9 cellular contexts compared by ENCODE assay signal in the genomic region with DNA sequence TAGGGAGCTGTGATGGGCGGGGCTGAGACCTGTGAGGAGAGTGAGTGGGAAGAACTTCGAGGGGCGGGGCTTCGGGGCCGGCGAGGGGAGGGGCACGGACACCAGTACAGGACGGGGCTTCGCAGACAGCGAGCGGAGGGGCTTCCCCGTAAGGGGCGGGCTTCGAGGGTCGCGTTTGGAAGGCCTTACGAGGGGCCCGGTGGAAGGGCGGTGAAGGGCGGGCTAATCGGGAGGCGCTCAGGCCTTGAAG. TPM values are rescaled to one million over a fixed set of nuclear protein-coding genes. Genes with fewer than 3 reads are reported as not detected.
DNase-seq lines count a peak whose midpoint lies in the region; ATAC-seq and TF ChIP-seq lines count a peak whose summit lies in the region.
"Had no signal": no experiment of that assay in that cellular context is flagged by ENCODE, and none has a peak within 500 bp of the region (broad histone marks: within the 10 kb centered on the region; RNA-seq: fewer than 3 reads in every experiment).

No MANE protein-coding gene starts in this region.

- peak overlapping the region; percentile 85 for H3K4me3 ChIP-seq in CD8-positive, alpha-beta memory T cell (ENCODE audit: low read length)
- peak overlapping the region; percentile 82 for H3K4me3 ChIP-seq in Karpas-422 (ENCODE audit: low read length)
- H3K4me3 ChIP-seq in fibroblast of mammary gland (ENCODE audit: control insufficient read depth, low read depth, low read length): peak overlapping the region; percentile 46
- peak overlapping the region; percentile 67 for H3K4me3 ChIP-seq in neural cell (ENCODE audit: low read length)

- H3F3A ChIP-seq in neural cell (ENCODE audit: insufficient read depth, low read length, poor library complexity, severe bottlenecking): no peaks in the 10 kb centered on the region

- H3K27me3 ChIP-seq in CD8-positive, alpha-beta memory T cell (ENCODE audit: insufficient read depth, low read length, poor library complexity, severe bottlenecking): no peaks in the 10 kb centered on the region
- no peaks in the 10 kb centered on the region for H3K27me3 ChIP-seq in Karpas-422 (ENCODE audit: low read length)
- no peaks in the 10 kb centered on the region for H3K27me3 ChIP-seq in neural cell (ENCODE audit: insufficient read depth, low read depth, low read length)

- H3K27me3 Mint-ChIP-seq in CD8-positive, alpha-beta memory T cell: no peaks in the 10 kb centered on the region
- no peaks in the 10 kb centered on the region for H3K27me3 Mint-ChIP-seq in stimulated activated naive CD8-positive, alpha-beta T cell treated with anti-CD3 and anti-CD28 coated beads, Interleukin-15, amount 100 ng/mL, for 72 hours

- peaks cover 44% of the 10 kb centered on the region for H3K4me1 ChIP-seq in CD8-positive, alpha-beta memory T cell (ENCODE audit: insufficient read depth, low read length)
- H3K4me1 ChIP-seq in Karpas-422 (ENCODE audit: low read length): peaks cover 37% of the 10 kb centered on the region

- H3K4me2 ChIP-seq in Karpas-422 (ENCODE audit: low read depth, low read length, poor library complexity, severe bottlenecking) (peak overlapping the region; percentile 87), neural cell (ENCODE audit: low read length) (peak overlapping the region; percentile 25)

- CTCF ChIA-PET in CD8-positive, alpha-beta memory T cell (lab: Charles Lee): interaction anchor here (0.9 to 12.9 kb wide), 9 partner anchors 12 to 169 kb away, joined by 3 to 288 read pairs (median 4); partner anchors contain the start of genes KDELR1, SYNGR4 and TMEM143

- no peak for TF ChIP-seq RAD21 in neural cell (conservative IDR thresholded peaks at IDR 0.05)

- H3K9me3 Mint-ChIP-seq in CD8-positive, alpha-beta memory T cell: peaks cover 0 to 1% (median 0%) of the 10 kb centered on the region in 5 donors
- H3K9me3 Mint-ChIP-seq in stimulated activated naive CD8-positive, alpha-beta T cell treated with anti-CD3 and anti-CD28 coated beads, Interleukin-15, amount 100 ng/mL, for 72 hours: no peaks in the 10 kb centered on the region

- H2AFZ ChIP-seq in Karpas-422 (ENCODE audit: low read length) (peak overlapping the region; percentile 52; the same call in 1 of the 2 replicates), neural cell (ENCODE audit: low read depth, low read length) (peak overlapping the region; percentile 94)

- TF ChIP-seq EP300 in neural cell (conservative IDR thresholded peaks at IDR 0.05; ENCODE audit: poor library complexity, severe bottlenecking): no peak

- H3K9me2 ChIP-seq in Karpas-422 (replicated peaks; ENCODE audit: insufficient read depth, low read length) (no peaks in the 10 kb centered on the region), neural cell (ENCODE audit: insufficient read depth, low read length) (no peaks in the 10 kb centered on the region)

- H3K79me2 ChIP-seq in Karpas-422 (ENCODE audit: low read length): 0 out of 2 replicates have a peak, but pooled peaks cover 3% of the 10 kb centered on the region
- H3K79me2 ChIP-seq in neural cell (replicated peaks; ENCODE audit: insufficient read depth, low read length): no peaks in the 10 kb centered on the region

- peak overlapping the region; percentile 93 for H3K9ac ChIP-seq in Karpas-422 (ENCODE audit: low read length)
- H3K9ac ChIP-seq in neural cell (ENCODE audit: low read length): peak overlapping the region; percentile 64

- H3K27ac Mint-ChIP-seq in CD8-positive, alpha-beta memory T cell: peak overlapping the region; percentile 97 to 100 (median 99)
- peak overlapping the region; percentile 96 to 99 for H3K27ac Mint-ChIP-seq in stimulated activated naive CD8-positive, alpha-beta T cell treated with anti-CD3 and anti-CD28 coated beads, Interleukin-15, amount 100 ng/mL, for 72 hours

- H4K20me1 ChIP-seq in Karpas-422 (ENCODE audit: insufficient read depth, low read depth, low read length) (no peaks in the 10 kb centered on the region), neural cell (ENCODE audit: insufficient read depth) (no peaks in the 10 kb centered on the region)

- peak overlapping the region; percentile 98 for H3K27ac ChIP-seq in CD8-positive, alpha-beta memory T cell (ENCODE audit: low read depth, low read length)
- H3K27ac ChIP-seq in Karpas-422 (ENCODE audit: low read length): peak overlapping the region; percentile 91
- H3K27ac ChIP-seq in neural cell (ENCODE audit: low read length): no peak overlapping the region

- H3K36me3 ChIP-seq in CD8-positive, alpha-beta memory T cell (ENCODE audit: insufficient read depth, low read length): no peaks in the 10 kb centered on the region
- H3K36me3 ChIP-seq in Karpas-422 (ENCODE audit: insufficient read depth, low read length) (no peaks in the 10 kb centered on the region), neural cell (ENCODE audit: insufficient read depth, low read length) (no peaks in the 10 kb centered on the region)

- peak; percentile 90 to 99 (median 97) for DNase-seq in CD8-positive, alpha-beta memory T cell
- DNase-seq in Karpas-422 (peak; percentile 98), RKO (ENCODE audit: low spot score) (peak; percentile 91), fibroblast of mammary gland (ENCODE audit: low read depth) (peak; percentile 79)
- DNase-seq in activated T-helper 1 cell treated with anti-CD3 and anti-CD28 coated beads, Interleukin-2, amount 50 U/mL, for 16 hours (ENCODE audit: low read depth in 1 of 2, low spot score in 1 of 2): peak; percentile 90 to 94
- DNase-seq in stimulated activated naive CD8-positive, alpha-beta T cell treated with anti-CD3 and anti-CD28 coated beads, Interleukin-15, amount 100 ng/mL, for 72 hours: peak; percentile 94 to 96

- ATAC-seq in GM21526 (IDR thresholded peaks at IDR 0.05; ENCODE audit: low FRiP score, unreplicated experiment): peak; percentile 37
- ATAC-seq in stimulated activated naive CD8-positive, alpha-beta T cell treated with anti-CD3 and anti-CD28 coated beads, Interleukin-15, amount 100 ng/mL, for 72 hours: peak; percentile 79

- no peak for TF ChIP-seq CTCF in fibroblast of mammary gland (conservative IDR thresholded peaks at IDR 0.05; ENCODE audit: control insufficient read depth, insufficient read depth, low read depth, low read length)
- TF ChIP-seq CTCF in neural cell (IDR thresholded peaks at IDR 0.05; ENCODE audit: poor library complexity, severe bottlenecking): no peak

- peaks cover 51 to 61% (median 54%) of the 10 kb centered on the region in 3 donors for H3K4me1 Mint-ChIP-seq in CD8-positive, alpha-beta memory T cell
- peaks cover 62% of the 10 kb centered on the region for H3K4me1 Mint-ChIP-seq in stimulated activated naive CD8-positive, alpha-beta T cell treated with anti-CD3 and anti-CD28 coated beads, Interleukin-15, amount 100 ng/mL, for 72 hours

- POLR2A ChIA-PET in CD8-positive, alpha-beta memory T cell (lab: Charles Lee): interaction anchor here (0.9 to 7.8 kb wide), 7 partner anchors 9 to 118 kb away, joined by 4 to 147 read pairs (median 4); partner anchors contain the start of genes KDELR1, SYNGR4 and TMEM143

- H3K4me3 Mint-ChIP-seq in CD8-positive, alpha-beta memory T cell: peak overlapping the region; percentile 90 to 98 (median 94)
- peak overlapping the region; percentile 90 to 98 for H3K4me3 Mint-ChIP-seq in stimulated activated naive CD8-positive, alpha-beta T cell treated with anti-CD3 and anti-CD28 coated beads, Interleukin-15, amount 100 ng/mL, for 72 hours

- peaks cover 0 to 20% (median 4%) of the 10 kb centered on the region in 3 donors for H3K36me3 Mint-ChIP-seq in CD8-positive, alpha-beta memory T cell

- H3K9me3 ChIP-seq in CD8-positive, alpha-beta memory T cell (ENCODE audit: low read length): no peaks in the 10 kb centered on the region
- H3K9me3 ChIP-seq in Karpas-422 (ENCODE audit: low read length): no peaks in the 10 kb centered on the region
- no peaks in the 10 kb centered on the region for H3K9me3 ChIP-seq in neural cell (ENCODE audit: low read length)

TF ChIP-seq in neural cell, 6 proteins besides CTCF, POLR2A, EP300 and RAD21:
- no peak for TF ChIP-seq SMC3 (conservative IDR thresholded peaks at IDR 0.05; ENCODE audit: poor library complexity)

RNA-seq across cellular contexts. Expression of gene EMP3, which starts 4.1 kb away (rescaled TPM):
- total RNA-seq in CD8-positive, alpha-beta memory T cell: 100 to 1,000 TPM; 273 to 278 TPM
- polyA plus RNA-seq in CD8-positive, alpha-beta memory T cell: 1,041 TPM
- total RNA-seq in Karpas-422 (2014; rRNA removed; shearing (Covaris generic); ENCODE audit: low replicate concordance): 64.7 and 77.3 TPM in 2 replicates
- not detected in 2 replicates for polyA plus RNA-seq in neural cell
- not detected in 2 replicates for polyA minus RNA-seq in neural cell

RNA-seq across cellular contexts. Expression of gene TMEM143, which starts 42.4 kb away (rescaled TPM):
- total RNA-seq in CD8-positive, alpha-beta memory T cell: 10 to 100 TPM; 11.4 to 15.8 TPM
- polyA plus RNA-seq in CD8-positive, alpha-beta memory T cell: 9.2 TPM
- total RNA-seq in Karpas-422 (2014; rRNA removed; shearing (Covaris generic); ENCODE audit: low replicate concordance): 7.8 and 10.4 TPM in 2 replicates
- 4.2 and 11.7 TPM in 2 replicates for polyA plus RNA-seq in neural cell
- polyA minus RNA-seq in neural cell: 8.9 and 17.0 TPM in 2 replicates

RNA-seq across cellular contexts. Expression of gene SYNGR4, which starts 42.9 kb away (rescaled TPM):
- not detected for total RNA-seq in CD8-positive, alpha-beta memory T cell
- not detected for polyA plus RNA-seq in CD8-positive, alpha-beta memory T cell
- total RNA-seq in Karpas-422 (2014; rRNA removed; shearing (Covaris generic); ENCODE audit: low replicate concordance): not detected in 2 replicates
- polyA plus RNA-seq in neural cell: not detected in 2 replicates
- not detected in 2 replicates for polyA minus RNA-seq in neural cell
- total RNA-seq: glomerular endothelial cell had no signal

RNA-seq across cellular contexts. Expression of gene ZNF114, which starts 51.4 kb away (rescaled TPM):
- total RNA-seq in CD8-positive, alpha-beta memory T cell: under 1 TPM in 1 of 2 experiments, not detected in 1; 0.13 TPM
- polyA plus RNA-seq in CD8-positive, alpha-beta memory T cell: not detected
- total RNA-seq in Karpas-422 (2014; rRNA removed; shearing (Covaris generic); ENCODE audit: low replicate concordance): not detected in 2 replicates
- polyA plus RNA-seq in neural cell: 1.6 and 4.4 TPM in 2 replicates
- polyA minus RNA-seq in neural cell: 6.6 and 7.1 TPM in 2 replicates
